In the genomic region with DNA sequence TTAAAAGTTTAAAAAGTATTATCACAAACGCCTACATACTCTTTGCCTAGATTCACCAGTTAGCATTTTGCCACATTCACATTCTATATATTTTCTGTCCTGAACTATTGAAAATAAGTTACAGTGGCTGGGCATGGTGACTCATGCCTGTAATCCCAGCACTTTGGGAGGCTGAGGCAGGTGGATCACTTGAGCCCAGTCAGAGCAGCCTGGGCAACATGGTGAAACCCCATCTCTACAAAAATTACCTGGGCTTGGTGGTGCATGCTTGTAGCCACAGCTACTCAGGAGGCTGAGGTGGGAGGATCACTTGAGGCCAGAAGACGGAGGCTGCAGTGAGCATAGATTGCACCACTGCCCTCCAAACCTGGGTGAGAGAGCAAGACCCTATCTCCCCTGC, we compare ENCODE assay signal across 1 cellular context.
TF ChIP-seq lines count a peak whose summit lies in the region.

No MANE protein-coding gene starts in this region.

TF ChIP-seq in GM12878, 131 proteins besides CTCF, POLR2A, EP300 and RAD21:
- TF ChIP-seq SREBF2 (IDR thresholded peaks at IDR 0.05; ENCODE audit: low read length) (no peak), HDAC6 (IDR thresholded peaks at IDR 0.05; ENCODE audit: unreplicated experiment) (no peak), RFX5 (IDR thresholded peaks at IDR 0.05; ENCODE audit: low read depth, low read length) (no peak), KDM1A (IDR thresholded peaks at IDR 0.05; ENCODE audit: borderline replicate concordance) (no peak), GATAD2B (conservative IDR thresholded peaks at IDR 0.05; ENCODE audit: low read depth) (no peak), POLR2AphosphoS5 (IDR thresholded peaks at IDR 0.05; ENCODE audit: low read length) (no peak), CREB1 (IDR thresholded peaks at IDR 0.05; ENCODE audit: low read depth) (no peak), HDGF (IDR thresholded peaks at IDR 0.05) (no peak), TBL1XR1 (IDR thresholded peaks at IDR 0.05; ENCODE audit: low read depth, low read length) (no peak), HDAC2 (IDR thresholded peaks at IDR 0.05) (no peak), WRNIP1 (IDR thresholded peaks at IDR 0.05; ENCODE audit: borderline replicate concordance, low read depth, low read length) (no peak), IRF4 (IDR thresholded peaks at IDR 0.05; ENCODE audit: low read depth, low read length) (no peak), FOXK2 (IDR thresholded peaks at IDR 0.05) (no peak)
- TF ChIP-seq, protein P1, sequence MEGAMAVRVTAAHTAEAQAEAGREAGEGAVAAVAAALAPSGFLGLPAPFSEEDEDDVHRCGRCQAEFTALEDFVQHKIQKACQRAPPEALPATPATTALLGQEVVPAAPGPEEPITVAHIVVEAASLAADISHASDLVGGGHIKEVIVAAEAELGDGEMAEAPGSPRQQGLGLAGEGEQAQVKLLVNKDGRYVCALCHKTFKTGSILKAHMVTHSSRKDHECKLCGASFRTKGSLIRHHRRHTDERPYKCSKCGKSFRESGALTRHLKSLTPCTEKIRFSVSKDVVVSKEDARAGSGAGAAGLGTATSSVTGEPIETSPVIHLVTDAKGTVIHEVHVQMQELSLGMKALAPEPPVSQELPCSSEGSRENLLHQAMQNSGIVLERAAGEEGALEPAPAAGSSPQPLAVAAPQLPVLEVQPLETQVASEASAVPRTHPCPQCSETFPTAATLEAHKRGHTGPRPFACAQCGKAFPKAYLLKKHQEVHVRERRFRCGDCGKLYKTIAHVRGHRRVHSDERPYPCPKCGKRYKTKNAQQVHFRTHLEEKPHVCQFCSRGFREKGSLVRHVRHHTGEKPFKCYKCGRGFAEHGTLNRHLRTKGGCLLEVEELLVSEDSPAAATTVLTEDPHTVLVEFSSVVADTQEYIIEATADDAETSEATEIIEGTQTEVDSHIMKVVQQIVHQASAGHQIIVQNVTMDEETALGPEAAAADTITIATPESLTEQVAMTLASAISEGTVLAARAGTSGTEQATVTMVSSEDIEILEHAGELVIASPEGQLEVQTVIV (IDR thresholded peaks at IDR 0.05; ENCODE audit: borderline replicate concordance, partially characterized antibody): no peak
- TF ChIP-seq, protein P2, sequence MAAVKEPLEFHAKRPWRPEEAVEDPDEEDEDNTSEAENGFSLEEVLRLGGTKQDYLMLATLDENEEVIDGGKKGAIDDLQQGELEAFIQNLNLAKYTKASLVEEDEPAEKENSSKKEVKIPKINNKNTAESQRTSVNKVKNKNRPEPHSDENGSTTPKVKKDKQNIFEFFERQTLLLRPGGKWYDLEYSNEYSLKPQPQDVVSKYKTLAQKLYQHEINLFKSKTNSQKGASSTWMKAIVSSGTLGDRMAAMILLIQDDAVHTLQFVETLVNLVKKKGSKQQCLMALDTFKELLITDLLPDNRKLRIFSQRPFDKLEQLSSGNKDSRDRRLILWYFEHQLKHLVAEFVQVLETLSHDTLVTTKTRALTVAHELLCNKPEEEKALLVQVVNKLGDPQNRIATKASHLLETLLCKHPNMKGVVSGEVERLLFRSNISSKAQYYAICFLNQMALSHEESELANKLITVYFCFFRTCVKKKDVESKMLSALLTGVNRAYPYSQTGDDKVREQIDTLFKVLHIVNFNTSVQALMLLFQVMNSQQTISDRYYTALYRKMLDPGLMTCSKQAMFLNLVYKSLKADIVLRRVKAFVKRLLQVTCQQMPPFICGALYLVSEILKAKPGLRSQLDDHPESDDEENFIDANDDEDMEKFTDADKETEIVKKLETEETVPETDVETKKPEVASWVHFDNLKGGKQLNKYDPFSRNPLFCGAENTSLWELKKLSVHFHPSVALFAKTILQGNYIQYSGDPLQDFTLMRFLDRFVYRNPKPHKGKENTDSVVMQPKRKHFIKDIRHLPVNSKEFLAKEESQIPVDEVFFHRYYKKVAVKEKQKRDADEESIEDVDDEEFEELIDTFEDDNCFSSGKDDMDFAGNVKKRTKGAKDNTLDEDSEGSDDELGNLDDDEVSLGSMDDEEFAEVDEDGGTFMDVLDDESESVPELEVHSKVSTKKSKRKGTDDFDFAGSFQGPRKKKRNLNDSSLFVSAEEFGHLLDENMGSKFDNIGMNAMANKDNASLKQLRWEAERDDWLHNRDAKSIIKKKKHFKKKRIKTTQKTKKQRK (IDR thresholded peaks at IDR 0.05; ENCODE audit: low read depth, low read length): no peak
TF ChIP-seq in GM12878: peak in this region for 0.
